ENCODE assay signal across 9 cellular contexts in the genomic region with DNA sequence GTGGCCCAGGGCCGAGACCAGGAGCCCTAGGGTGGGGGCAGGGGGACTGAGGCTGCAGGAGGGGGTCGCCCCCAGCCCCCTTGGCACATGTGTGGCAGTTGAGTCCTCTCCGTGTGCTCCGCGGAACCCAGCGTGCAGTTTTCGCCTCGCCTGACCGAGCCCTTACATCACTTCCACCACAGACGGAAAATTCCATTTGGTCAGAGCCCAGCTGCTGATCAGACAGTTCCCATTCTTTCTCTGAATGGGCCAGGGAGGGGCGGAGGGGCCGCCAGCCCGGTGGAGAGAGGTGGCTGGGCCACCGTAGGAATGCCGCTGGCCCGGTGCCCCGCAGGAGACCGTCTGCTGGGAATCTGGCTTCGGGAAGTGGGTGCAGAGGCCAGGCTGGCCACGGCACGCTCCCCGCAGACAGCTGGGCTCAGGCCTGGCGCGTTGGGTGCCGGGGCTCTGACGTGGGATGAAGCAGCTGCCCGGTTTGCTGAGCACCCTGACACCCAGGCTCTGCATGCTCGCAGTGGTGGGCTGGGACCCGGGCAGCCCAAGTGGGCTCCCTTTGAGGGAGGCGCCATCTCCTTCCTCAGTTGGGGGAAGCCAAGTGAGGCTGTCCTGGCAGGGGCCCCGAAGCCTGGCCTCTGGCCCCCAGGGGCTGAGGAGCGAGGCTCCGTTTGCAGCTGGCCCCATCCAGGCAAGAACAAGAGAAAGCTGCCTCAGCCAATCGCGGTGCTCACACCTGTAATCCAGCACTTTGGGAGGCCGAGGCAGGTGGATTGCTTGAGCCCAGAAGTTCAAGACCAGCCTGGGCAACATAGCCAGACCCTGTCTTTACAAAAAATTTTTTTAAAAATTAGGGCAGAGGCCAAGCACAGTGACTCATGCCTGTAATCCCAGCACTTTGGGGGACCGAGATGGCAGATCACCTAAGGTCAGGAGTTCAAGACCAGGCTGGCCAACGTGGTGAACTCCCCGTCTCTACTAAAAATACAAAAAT. TPM values are rescaled to one million over a fixed set of nuclear protein-coding genes. Genes with fewer than 3 reads are reported as not detected.
DNase-seq lines count a peak whose midpoint lies in the region; ATAC-seq and TF ChIP-seq lines count a peak whose summit lies in the region.
"Had no signal": no experiment of that assay in that cellular context is flagged by ENCODE, and none has a peak within 500 bp of the region (broad histone marks: within the 10 kb centered on the region; RNA-seq: fewer than 3 reads in every experiment).

No MANE protein-coding gene starts in this region.

- H3K9me2 ChIP-seq in MM.1S (replicated peaks; ENCODE audit: insufficient read depth, low read length), result no peaks in the 10 kb centered on the region

- no peaks in the 10 kb centered on the region for H3K9me3 Mint-ChIP-seq in IgD-negative memory B cell
- no peaks in the 10 kb centered on the region for H3K9me3 Mint-ChIP-seq in brain

- H3K4me2 ChIP-seq in MM.1S (ENCODE audit: low read depth, low read length), result no peak overlapping the region

- H3K36me3 Mint-ChIP-seq in IgD-negative memory B cell (no peaks in the 10 kb centered on the region), brain (no peaks in the 10 kb centered on the region)

- H3K36me3 ChIP-seq in MM.1S (replicated peaks; ENCODE audit: insufficient read depth, low read length), result no peaks in the 10 kb centered on the region

- no peak overlapping the region for H2AFZ ChIP-seq in MM.1S (ENCODE audit: low read length)

- H3K27ac Mint-ChIP-seq in IgD-negative memory B cell (peak overlapping the region; percentile 84 to 96 (median 95)), brain (peak overlapping the region; percentile 60 to 95 (median 89))

- H4K20me1 ChIP-seq in MM.1S (ENCODE audit: insufficient read depth, low read length), result no peaks in the 10 kb centered on the region

- H3K9me3 ChIP-seq in MM.1S (replicated peaks; ENCODE audit: insufficient read depth, low read length), result no peaks in the 10 kb centered on the region

- H3K9ac ChIP-seq in MM.1S (ENCODE audit: low read length), result no peak overlapping the region

- H3K27ac ChIP-seq in MM.1S (ENCODE audit: low read length), result no peak overlapping the region
- H3K27ac ChIP-seq: SK-N-MC had no signal

- peak overlapping the region; percentile 60 to 86 (median 74) for H3K4me3 Mint-ChIP-seq in IgD-negative memory B cell
- H3K4me3 Mint-ChIP-seq in brain, result peak overlapping the region; percentile 58 to 73 (median 72)

- H3F3A ChIP-seq in MM.1S (ENCODE audit: insufficient read depth, low read length), result no peaks in the 10 kb centered on the region

- ATAC-seq in GM18502 (IDR thresholded peaks at IDR 0.05; ENCODE audit: poor library complexity, unreplicated experiment), result peak; percentile 48

- no peaks in the 10 kb centered on the region for H3K4me1 ChIP-seq in MM.1S (ENCODE audit: low read length)

- peaks cover 75% of the 10 kb centered on the region for H3K27me3 ChIP-seq in MM.1S (replicated peaks; ENCODE audit: insufficient read depth, low read length)

- H3K4me3 ChIP-seq in retinal pigment epithelial cell (ENCODE audit: low read length), result no peak overlapping the region
- no peak overlapping the region for H3K4me3 ChIP-seq in MM.1S (ENCODE audit: low read length)
- H3K4me3 ChIP-seq: SK-N-MC had no signal

- no peaks in the 10 kb centered on the region for H3K79me2 ChIP-seq in MM.1S (ENCODE audit: low read length)

- no peak for TF ChIP-seq CTCF in brain (conservative IDR thresholded peaks at IDR 0.05)
- TF ChIP-seq CTCF in retinal pigment epithelial cell (conservative IDR thresholded peaks at IDR 0.05; ENCODE audit: low read depth, low read length), result no peak
- no peak for TF ChIP-seq CTCF in MM.1S (IDR thresholded peaks at IDR 0.05; ENCODE audit: low read length)

- H3K4me1 Mint-ChIP-seq in IgD-negative memory B cell (peaks cover 10 to 30% (median 21%) of the 10 kb centered on the region in 3 donors), brain (peaks cover 68% of the 10 kb centered on the region)

- H3K27me3 Mint-ChIP-seq in IgD-negative memory B cell, result peaks cover 2% of the 10 kb centered on the region
- no peaks in the 10 kb centered on the region for H3K27me3 Mint-ChIP-seq in brain

- DNase-seq in hypothalamus (lab: John Stamatoyannopoulos, UW) (peak in 49 of 51 donors; percentile 13 to 91 (median 72)), retinal pigment epithelial cell (ENCODE audit: low read depth) (peak; percentile 95), DMS79 treated with DMSO at 0.1 percent for 48 hours (lab: John Stamatoyannopoulos, UW) (no peak), MM.1S (no peak)
- no peak for DNase-seq in activated CD4-positive, CD25-positive, alpha-beta regulatory T cell (lab: John Stamatoyannopoulos, UW)

RNA-seq across cellular contexts. Expression of gene TTYH3, which starts 9.9 kb away (rescaled TPM):
- polyA plus RNA-seq in IgD-negative memory B cell (2.0 TPM), brain (ENCODE audit: insufficient read depth, low read depth, low replicate concordance) (48.7 TPM)

RNA-seq across cellular contexts. Expression of gene AMZ1, which starts 46.3 kb away (rescaled TPM):
- polyA plus RNA-seq in IgD-negative memory B cell (1.9 TPM), brain (ENCODE audit: insufficient read depth, low read depth, low replicate concordance) (2.4 TPM)

Comparison
In these comparisons a context has a peak if more than half of its experiments do, and no peak if none do; other contexts are left out.
1. DNase-seq: peak in hypothalamus (49 of 51) and retinal pigment epithelial cell (single experiment); none in activated CD4-positive, CD25-positive, alpha-beta regulatory T cell (0 of 4), DMS79 treated with DMSO at 0.1 percent for 48 hours (single experiment) and MM.1S (single experiment).
2. RNA of gene TTYH3, which starts 9.9 kb away (polyA plus RNA-seq): 48.7 TPM in brain (single experiment); 2.0 TPM in IgD-negative memory B cell (single experiment); every median in the first group is over 10 times any median in the second.